Comparison of ENCODE assay signal across 11 cellular contexts in genomic region chr7:132930881-132931280, GRCh38.
DNase-seq lines count a peak whose midpoint lies in the region; ATAC-seq, FAIRE-seq and TF ChIP-seq lines count a peak whose summit lies in the region.
"Had no signal": no experiment of that assay in that cellular context is flagged by ENCODE, and none has a peak within 500 bp of the region (broad histone marks: within the 10 kb centered on the region; RNA-seq: fewer than 3 reads in every experiment).

No MANE protein-coding gene starts in this region.

- H3K27me3 Mint-ChIP-seq in stimulated activated memory B cell treated with anti-CD40 and anti-IgM and Interleukin-4, amounts not matched to agents 10 μg/mL and 1 μg/mL and 100 μg/mL, for 72 hours, result no peaks in the 10 kb centered on the region
- H3K27me3 Mint-ChIP-seq: stimulated activated naive CD8-positive, alpha-beta T cell treated with anti-CD3 and anti-CD28 coated beads, Interleukin-15, amount 100 ng/mL, for 72 hours had no signal

- no peak for FAIRE-seq in D721Med (lab: Jason Lieb, UNC)

- DNase-seq in D721Med (ENCODE audit: insufficient read length, low spot score) (no peak), LNCaP clone FGC (ENCODE audit: low read depth) (no peak), choroid plexus epithelial cell (ENCODE audit: low read depth) (peak; percentile 56), midbrain (lab: John Stamatoyannopoulos, UW) (peak; percentile 39), DMS114 treated with DMSO at 0.1 percent for 48 hours (lab: John Stamatoyannopoulos, UW; ENCODE audit: unreplicated experiment) (no peak)
- DNase-seq: MV-4-11; stimulated activated naive CD8-positive, alpha-beta T cell treated with anti-CD3 and anti-CD28 coated beads, Interleukin-15, amount 100 ng/mL, for 72 hours had no signal

- peaks cover 52% of the 10 kb centered on the region for H3K36me3 Mint-ChIP-seq in stimulated activated memory B cell treated with anti-CD40 and anti-IgM and Interleukin-4, amounts not matched to agents 10 μg/mL and 1 μg/mL and 100 μg/mL, for 72 hours

- no peak overlapping the region for H3K4me3 Mint-ChIP-seq in stimulated activated memory B cell treated with anti-CD40 and anti-IgM and Interleukin-4, amounts not matched to agents 10 μg/mL and 1 μg/mL and 100 μg/mL, for 72 hours
- H3K4me3 Mint-ChIP-seq: stimulated activated naive CD8-positive, alpha-beta T cell treated with anti-CD3 and anti-CD28 coated beads, Interleukin-15, amount 100 ng/mL, for 72 hours had no signal

- no peak overlapping the region for H3K27ac Mint-ChIP-seq in stimulated activated memory B cell treated with anti-CD40 and anti-IgM and Interleukin-4, amounts not matched to agents 10 μg/mL and 1 μg/mL and 100 μg/mL, for 72 hours
- H3K27ac Mint-ChIP-seq: stimulated activated naive CD8-positive, alpha-beta T cell treated with anti-CD3 and anti-CD28 coated beads, Interleukin-15, amount 100 ng/mL, for 72 hours had no signal

- H3K4me3 ChIP-seq in LNCaP clone FGC (ENCODE audit: low read depth, low read length) (no peak overlapping the region), choroid plexus epithelial cell (ENCODE audit: low read depth, low read length) (no peak overlapping the region)
- H3K4me3 ChIP-seq: SJSA1 had no signal

- TF ChIP-seq CTCF in D721Med (IDR thresholded peaks at IDR 0.05; ENCODE audit: insufficient read depth, missing control alignments) (peak; percentile 16), LNCaP clone FGC (IDR thresholded peaks at IDR 0.05; ENCODE audit: control insufficient read depth, extremely low read depth, insufficient read depth) (peak; percentile 61), choroid plexus epithelial cell (conservative IDR thresholded peaks at IDR 0.05; ENCODE audit: low read depth, low read length) (peak; percentile 61)

- ATAC-seq in stimulated activated memory B cell treated with anti-CD40 and anti-IgM and Interleukin-4, amounts not matched to agents 10 μg/mL and 1 μg/mL and 100 μg/mL, for 72 hours, result no peak
- ATAC-seq in HG02981 (IDR thresholded peaks at IDR 0.05; ENCODE audit: unreplicated experiment) (no peak), GM21737 (IDR thresholded peaks at IDR 0.05; ENCODE audit: unreplicated experiment) (no peak)
- ATAC-seq: stimulated activated naive CD8-positive, alpha-beta T cell treated with anti-CD3 and anti-CD28 coated beads, Interleukin-15, amount 100 ng/mL, for 72 hours had no signal

- H3K9me3 Mint-ChIP-seq in stimulated activated memory B cell treated with anti-CD40 and anti-IgM and Interleukin-4, amounts not matched to agents 10 μg/mL and 1 μg/mL and 100 μg/mL, for 72 hours, result no peaks in the 10 kb centered on the region

- H3K4me1 Mint-ChIP-seq in stimulated activated memory B cell treated with anti-CD40 and anti-IgM and Interleukin-4, amounts not matched to agents 10 μg/mL and 1 μg/mL and 100 μg/mL, for 72 hours, result peaks cover 20% of the 10 kb centered on the region

Comparison
In these comparisons a context has a peak if more than half of its experiments do, and no peak if none do; other contexts are left out.
1. DNase-seq: peak in choroid plexus epithelial cell (single experiment) and midbrain (single experiment); none in D721Med (single experiment), LNCaP clone FGC (single experiment) and DMS114 treated with DMSO at 0.1 percent for 48 hours (single experiment).
2. Peak in every context shown above with its lines, with median percentiles within 50 percentile points of each other: CTCF ChIP-seq.